Comparison of ENCODE assay signal across 12 cellular contexts in the genomic region with DNA sequence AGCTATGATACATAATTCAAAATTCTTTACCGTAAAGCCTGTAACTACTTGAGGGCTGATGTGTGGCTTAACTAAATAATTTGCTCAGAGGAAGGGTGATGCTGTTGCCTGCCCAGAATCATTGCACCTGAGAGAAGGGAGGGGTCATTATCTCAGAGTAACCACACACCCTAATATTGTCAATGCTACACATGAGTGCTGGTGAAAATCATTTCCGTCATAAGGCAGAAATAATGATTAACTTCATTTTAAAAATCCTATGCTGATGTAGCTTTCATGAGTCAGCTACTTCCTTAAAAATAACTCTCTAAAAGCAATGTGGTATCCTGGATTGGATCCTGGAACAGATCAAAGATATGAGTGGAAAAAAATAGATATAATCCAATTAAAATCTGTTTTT.
"Had no signal": no experiment of that assay in that cellular context is flagged by ENCODE, and none has a peak within 500 bp of the region (broad histone marks: within the 10 kb centered on the region; RNA-seq: fewer than 3 reads in every experiment).

No MANE protein-coding gene starts in this region.

- H3K27ac Mint-ChIP-seq: activated naive CD8-positive, alpha-beta T cell; effector memory CD8-positive, alpha-beta T cell; natural killer cell treated with Interleukin-12 subunit alpha and Interleukin-12 subunit beta and Interleukin-15 and Interleukin-18, amount 100 ng/mL, for 72 hours; stimulated activated naive CD8-positive, alpha-beta T cell treated with anti-CD3 and anti-CD28 coated beads, Interleukin-15, Interleukin-2, amounts not matched to agents 100 ng/mL and 50 ng/mL, for 24 hours had no signal

- H3K4me3 ChIP-seq: upper lobe of left lung had no signal

- H3K4me3 Mint-ChIP-seq: activated naive CD8-positive, alpha-beta T cell; effector memory CD8-positive, alpha-beta T cell; natural killer cell treated with Interleukin-12 subunit alpha and Interleukin-12 subunit beta and Interleukin-15 and Interleukin-18, amount 100 ng/mL, for 72 hours; stimulated activated naive CD8-positive, alpha-beta T cell treated with anti-CD3 and anti-CD28 coated beads, Interleukin-15, Interleukin-2, amounts not matched to agents 100 ng/mL and 50 ng/mL, for 24 hours had no signal

- DNase-seq: activated CD4-positive, alpha-beta T cell treated with anti-CD3 and anti-CD28 coated beads for 1 hour; amniotic stem cell; effector memory CD8-positive, alpha-beta T cell; foreskin melanocyte; retina; SW 1271; T-helper 2 cell; upper lobe of left lung; WERI-Rb-1 had no signal

- H3K4me1 ChIP-seq: upper lobe of left lung had no signal

- H3K27me3 Mint-ChIP-seq: activated naive CD8-positive, alpha-beta T cell; effector memory CD8-positive, alpha-beta T cell; stimulated activated naive CD8-positive, alpha-beta T cell treated with anti-CD3 and anti-CD28 coated beads, Interleukin-15, Interleukin-2, amounts not matched to agents 100 ng/mL and 50 ng/mL, for 24 hours had no signal

- ATAC-seq: effector memory CD8-positive, alpha-beta T cell; natural killer cell treated with Interleukin-12 subunit alpha and Interleukin-12 subunit beta and Interleukin-15 and Interleukin-18, amount 100 ng/mL, for 72 hours had no signal

- H3K27me3 ChIP-seq: upper lobe of left lung had no signal

- H3K9me3 ChIP-seq: upper lobe of left lung had no signal

- H3K27ac ChIP-seq: upper lobe of left lung, WERI-Rb-1 had no signal

- H3K9me3 Mint-ChIP-seq: natural killer cell treated with Interleukin-12 subunit alpha and Interleukin-12 subunit beta and Interleukin-15 and Interleukin-18, amount 100 ng/mL, for 72 hours had no signal

- H3K36me3 Mint-ChIP-seq: activated naive CD8-positive, alpha-beta T cell; natural killer cell treated with Interleukin-12 subunit alpha and Interleukin-12 subunit beta and Interleukin-15 and Interleukin-18, amount 100 ng/mL, for 72 hours had no signal

- H3K36me3 ChIP-seq: upper lobe of left lung, WERI-Rb-1 had no signal
